20 cellular contexts compared by ENCODE assay signal in the genomic region with DNA sequence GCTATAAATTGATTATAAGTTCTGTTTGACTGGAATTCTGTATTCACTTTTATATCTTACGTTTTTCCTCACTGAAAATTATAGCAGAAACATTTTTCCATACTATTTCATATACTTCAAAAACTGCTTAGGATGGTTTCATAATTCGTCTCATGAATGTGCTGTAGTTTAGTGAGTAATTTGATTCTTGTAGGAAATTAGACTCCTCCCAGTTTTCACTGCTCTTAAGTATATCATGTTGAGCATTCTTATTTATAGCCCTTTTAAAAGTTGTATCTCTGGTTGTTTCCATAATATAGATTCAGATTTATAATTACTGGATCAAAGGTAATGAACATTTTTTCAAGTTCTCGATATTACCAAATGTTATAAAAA.
A peak's percentile ranks its signal among the peaks of the same experiment; 100 is the strongest.
DNase-seq lines count a peak whose midpoint lies in the region; ATAC-seq, FAIRE-seq and TF ChIP-seq lines count a peak whose summit lies in the region.
"Had no signal": no experiment of that assay in that cellular context is flagged by ENCODE, and none has a peak within 500 bp of the region (broad histone marks: within the 10 kb centered on the region; RNA-seq: fewer than 3 reads in every experiment).

No MANE protein-coding gene starts in this region.

- POLR2A ChIA-PET in MCF 10A (lab: Yijun Ruan, JAX), result no interaction called here

- H3K27me3 ChIP-seq in breast epithelium (no peaks in the 10 kb centered on the region), bronchial epithelial cell (ENCODE audit: control insufficient read depth, insufficient read depth, low read length) (no peaks in the 10 kb centered on the region), osteoblast (ENCODE audit: insufficient read depth, low read length) (no peaks in the 10 kb centered on the region)
- H3K27me3 ChIP-seq: SJCRH30 had no signal

- H3K9me3 Mint-ChIP-seq in MCF 10A (ENCODE audit: unreplicated experiment), result no peaks in the 10 kb centered on the region
- H3K9me3 Mint-ChIP-seq in activated CD8-positive, alpha-beta memory T cell treated with anti-CD3 and anti-CD28 coated beads, Interleukin-2, amount 10 ng/mL, durations not matched to agents 7 days and 5 days (ENCODE audit: low read depth), result peaks cover 2% of the 10 kb centered on the region

- ATAC-seq in HG02588 (IDR thresholded peaks at IDR 0.05; ENCODE audit: unreplicated experiment), result no peak
- no peak for ATAC-seq in activated CD8-positive, alpha-beta memory T cell treated with anti-CD3 and anti-CD28 coated beads, Interleukin-2, amount 10 ng/mL, durations not matched to agents 7 days and 5 days
- ATAC-seq in GM21423 (IDR thresholded peaks at IDR 0.05; ENCODE audit: unreplicated experiment), result no peak

- DNase-seq in MCF 10A (ENCODE audit: unreplicated experiment) (peak; percentile 37), breast epithelium (ENCODE audit: low spot score in 2 of 2) (no peak), bronchial epithelial cell (ENCODE audit: low read depth) (peak; percentile 8), osteoblast (ENCODE audit: insufficient read length, low spot score, missing footprints) (no peak), MV-4-11 (lab: John Stamatoyannopoulos, UW) (no peak)
- no peak for DNase-seq in activated CD8-positive, alpha-beta memory T cell treated with anti-CD3 and anti-CD28 coated beads, Interleukin-2, amount 10 ng/mL, durations not matched to agents 7 days and 5 days
- DNase-seq: DMS53, GF-D8, H7, KG1, NCI-H1105, NCI-H146, NCI-H2029, NCI-H2171, NCI-H526, OCI-M1, SJCRH30 had no signal

- no peak for TF ChIP-seq POLR2A in breast epithelium (IDR thresholded peaks at IDR 0.05)

- H3K4me1 Mint-ChIP-seq in MCF 10A (ENCODE audit: insufficient read depth, unreplicated experiment), result peaks cover 21% of the 10 kb centered on the region
- H3K4me1 Mint-ChIP-seq in activated CD8-positive, alpha-beta memory T cell treated with anti-CD3 and anti-CD28 coated beads, Interleukin-2, amount 10 ng/mL, durations not matched to agents 7 days and 5 days, result no peaks in the 10 kb centered on the region

- H3K4me3 ChIP-seq in breast epithelium (no peak overlapping the region), bronchial epithelial cell (ENCODE audit: low read depth, low read length) (no peak overlapping the region), osteoblast (ENCODE audit: insufficient read depth, low read length) (no peak overlapping the region)
- H3K4me3 ChIP-seq: SJCRH30 had no signal

- CTCF ChIA-PET in MCF 10A (lab: Yijun Ruan, JAX), result interaction anchor here (0.6 to 2.8 kb wide), 5 partner anchors 18 to 266 kb away, joined by 3 to 8 read pairs (median 4); no protein-coding TSS in a partner anchor
- CTCF ChIA-PET in activated CD8-positive, alpha-beta memory T cell treated with anti-CD3 and anti-CD28 coated beads, Interleukin-2, amount 10 ng/mL, durations not matched to agents 7 days and 5 days (lab: Charles Lee), result no interaction called here

- H4K20me1 ChIP-seq in osteoblast (ENCODE audit: insufficient read depth, low read length), result no peaks in the 10 kb centered on the region

- no peaks in the 10 kb centered on the region for H3K27me3 Mint-ChIP-seq in MCF 10A (ENCODE audit: insufficient read depth, unreplicated experiment)
- no peaks in the 10 kb centered on the region for H3K27me3 Mint-ChIP-seq in activated CD8-positive, alpha-beta memory T cell treated with anti-CD3 and anti-CD28 coated beads, Interleukin-2, amount 10 ng/mL, durations not matched to agents 7 days and 5 days

- no peak overlapping the region for H2AFZ ChIP-seq in osteoblast (ENCODE audit: low read length)

- intact Hi-C loops in MCF 10A (cut with micrococcal nuclease) (no loop called here), breast epithelium (cut with DNase I; ENCODE audit: low total_unique reads) (no loop called here)

- no peak overlapping the region for H3K27ac Mint-ChIP-seq in MCF 10A (ENCODE audit: low read depth, unreplicated experiment)
- H3K27ac Mint-ChIP-seq in activated CD8-positive, alpha-beta memory T cell treated with anti-CD3 and anti-CD28 coated beads, Interleukin-2, amount 10 ng/mL, durations not matched to agents 7 days and 5 days, result no peak overlapping the region

- H3K4me3 Mint-ChIP-seq in MCF 10A (ENCODE audit: unreplicated experiment), result no peak overlapping the region
- H3K4me3 Mint-ChIP-seq in activated CD8-positive, alpha-beta memory T cell treated with anti-CD3 and anti-CD28 coated beads, Interleukin-2, amount 10 ng/mL, durations not matched to agents 7 days and 5 days, result no peak overlapping the region

- H3K27ac ChIP-seq in breast epithelium (no peak overlapping the region), osteoblast (ENCODE audit: low read depth, low read length) (peak overlapping the region; percentile 48)
- H3K27ac ChIP-seq: C4-2B, SJCRH30 had no signal

- H3K4me2 ChIP-seq in osteoblast (ENCODE audit: insufficient read depth, low read length), result no peak overlapping the region

- H3K36me3 Mint-ChIP-seq in MCF 10A (ENCODE audit: insufficient read depth, unreplicated experiment), result no peaks in the 10 kb centered on the region
- no peaks in the 10 kb centered on the region for H3K36me3 Mint-ChIP-seq in activated CD8-positive, alpha-beta memory T cell treated with anti-CD3 and anti-CD28 coated beads, Interleukin-2, amount 10 ng/mL, durations not matched to agents 7 days and 5 days

- no peaks in the 10 kb centered on the region for H3K36me3 ChIP-seq in breast epithelium
- no peaks in the 10 kb centered on the region for H3K36me3 ChIP-seq in bronchial epithelial cell (ENCODE audit: control insufficient read depth, insufficient read depth, low read length)
- peaks cover 7% of the 10 kb centered on the region for H3K36me3 ChIP-seq in osteoblast (ENCODE audit: insufficient read depth, low read length)
- H3K36me3 ChIP-seq: SJCRH30 had no signal

- TF ChIP-seq CTCF in MCF 10A (IDR thresholded peaks at IDR 0.05; ENCODE audit: unreplicated experiment) (no peak), breast epithelium (IDR thresholded peaks at IDR 0.05) (no peak), bronchial epithelial cell (IDR thresholded peaks at IDR 0.05; ENCODE audit: insufficient read depth, low read length, severe bottlenecking) (no peak), osteoblast (IDR thresholded peaks at IDR 0.05; ENCODE audit: extremely low read depth, low read depth, low read length) (no peak)

- H3K79me2 ChIP-seq in osteoblast (ENCODE audit: insufficient read depth, low read length), result peaks cover 5% of the 10 kb centered on the region

- FAIRE-seq in bronchial epithelial cell (lab: Jason Lieb, UNC), result no peak

- H3K4me1 ChIP-seq in breast epithelium (no peaks in the 10 kb centered on the region), osteoblast (ENCODE audit: insufficient read depth, low read length) (peaks cover 40% of the 10 kb centered on the region)
- H3K4me1 ChIP-seq: SJCRH30 had no signal

- H3K9me3 ChIP-seq in breast epithelium, result no peaks in the 10 kb centered on the region
- H3K9me3 ChIP-seq in osteoblast (ENCODE audit: low read depth, low read length), result no peaks in the 10 kb centered on the region
- H3K9me3 ChIP-seq: SJCRH30 had no signal

- no TSS peak for BruUV-seq in MCF 10A (replicated peaks; lab: Mats Ljungman, UMichigan)

Comparison
In these comparisons a context has a peak if more than half of its experiments do, and no peak if none do; other contexts are left out.
1. DNase-seq: peak in MCF 10A (single experiment) and bronchial epithelial cell (single experiment); none in breast epithelium (0 of 2), osteoblast (single experiment), MV-4-11 (single experiment) and activated CD8-positive, alpha-beta memory T cell treated with anti-CD3 and anti-CD28 coated beads, Interleukin-2, amount 10 ng/mL, durations not matched to agents 7 days and 5 days (single experiment).